Comparison of ENCODE assay signal across 34 cellular contexts in genomic region chr1:167061073-167061464, GRCh38. TPM values are rescaled to one million over a fixed set of nuclear protein-coding genes. Genes with fewer than 3 reads are reported as not detected.
"Had no signal": no experiment of that assay in that cellular context is flagged by ENCODE, and none has a peak within 500 bp of the region (broad histone marks: within the 10 kb centered on the region; RNA-seq: fewer than 3 reads in every experiment).

No MANE protein-coding gene starts in this region.

- ATAC-seq: naive thymus-derived CD8-positive, alpha-beta T cell; natural killer cell treated with Interleukin-12 subunit alpha and Interleukin-12 subunit beta and Interleukin-15 and Interleukin-18, amount 100 ng/mL, for 72 hours; psoas muscle; right cardiac atrium; sciatic nerve; stimulated activated memory B cell treated with anti-CD40 and anti-IgM and Interleukin-4, amounts not matched to agents 10 μg/mL and 1 μg/mL and 100 μg/mL, for 72 hours; stimulated activated naive CD8-positive, alpha-beta T cell treated with anti-CD3 and anti-CD28 coated beads, Interleukin-15, amount 100 ng/mL, for 72 hours; stimulated activated naive CD8-positive, alpha-beta T cell treated with anti-CD3 and anti-CD28 coated beads, Interleukin-15, Interleukin-2, amounts not matched to agents 100 U/mL and 50 U/mL, for 24 hours; upper lobe of right lung had no signal

- H3K9ac ChIP-seq: parathyroid adenoma had no signal

- H3K79me2 ChIP-seq: parathyroid adenoma had no signal

- H3K27me3 Mint-ChIP-seq: naive thymus-derived CD8-positive, alpha-beta T cell; natural killer cell treated with Interleukin-12 subunit alpha and Interleukin-12 subunit beta and Interleukin-15 and Interleukin-18, amount 100 ng/mL, for 72 hours; stimulated activated naive CD8-positive, alpha-beta T cell treated with anti-CD3 and anti-CD28 coated beads, Interleukin-15, amount 100 ng/mL, for 72 hours had no signal

- H3K4me3 Mint-ChIP-seq: naive thymus-derived CD8-positive, alpha-beta T cell; natural killer cell treated with Interleukin-12 subunit alpha and Interleukin-12 subunit beta and Interleukin-15 and Interleukin-18, amount 100 ng/mL, for 72 hours; nephron progenitor cell; neural crest cell; stimulated activated memory B cell treated with anti-CD40 and anti-IgM and Interleukin-4, amounts not matched to agents 10 μg/mL and 1 μg/mL and 100 μg/mL, for 72 hours; stimulated activated naive CD8-positive, alpha-beta T cell treated with anti-CD3 and anti-CD28 coated beads, Interleukin-15, amount 100 ng/mL, for 72 hours; type B pancreatic cell had no signal

- H3K36me3 Mint-ChIP-seq: naive thymus-derived CD8-positive, alpha-beta T cell; natural killer cell treated with Interleukin-12 subunit alpha and Interleukin-12 subunit beta and Interleukin-15 and Interleukin-18, amount 100 ng/mL, for 72 hours; stimulated activated memory B cell treated with anti-CD40 and anti-IgM and Interleukin-4, amounts not matched to agents 10 μg/mL and 1 μg/mL and 100 μg/mL, for 72 hours; type B pancreatic cell had no signal

- H3K36me3 ChIP-seq: neutrophil, ovary, spleen, suprapubic skin, tibial artery, transverse colon, upper lobe of right lung, uterus had no signal

- H3K4me1 Mint-ChIP-seq: nephron progenitor cell had no signal

- H3K4me2 ChIP-seq: smooth muscle cell had no signal

- H3K27ac ChIP-seq: neutrophil, ovary, parathyroid adenoma, psoas muscle, skin epidermis, spleen, suprapubic skin, testis, tibial artery, transverse colon, upper lobe of right lung, uterus had no signal

- DNase-seq: naive thymus-derived CD8-positive, alpha-beta T cell; nephron progenitor cell; nucleus accumbens; ovary; posterior cingulate gyrus; psoas muscle; right cardiac atrium; spleen; stimulated activated CD4-positive, alpha-beta T cell treated with anti-CD3 and anti-CD28 coated beads, Interleukin-12 subunit alpha, Interleukin-12 subunit beta, amount 100 ng/mL, for 4 hours; stimulated activated CD4-positive, alpha-beta T cell treated with anti-CD3 and anti-CD28 coated beads, Interleukin-1b, Interleukin-23, amount 100 ng/mL, for 48 hours; stimulated activated CD4-positive, alpha-beta T cell treated with anti-CD3 and anti-CD28 coated beads, Interleukin-4, amount 100 ng/mL, for 1 hour; stimulated activated CD4-positive, alpha-beta T cell treated with anti-CD3 and anti-CD28 coated beads, Interleukin-4, amount 100 ng/mL, for 4 hours; stimulated activated CD8-positive, alpha-beta memory T cell treated with anti-CD3 and anti-CD28 coated beads, Interleukin-4, amount 100 ng/mL, for 48 hours; stimulated activated naive CD4-positive, alpha-beta T cell; stimulated activated naive CD8-positive, alpha-beta T cell treated with anti-CD3 and anti-CD28 coated beads, Interleukin-15, amount 100 ng/mL, for 72 hours; stimulated activated naive CD8-positive, alpha-beta T cell treated with anti-CD3 and anti-CD28 coated beads, Interleukin-15, Interleukin-2, amounts not matched to agents 100 U/mL and 50 U/mL, for 24 hours; substantia nigra; testis; tibial artery; transverse colon; upper lobe of right lung; uterus had no signal

- H2AFZ ChIP-seq: parathyroid adenoma had no signal

- H3K9me3 Mint-ChIP-seq: naive thymus-derived CD8-positive, alpha-beta T cell; natural killer cell treated with Interleukin-12 subunit alpha and Interleukin-12 subunit beta and Interleukin-15 and Interleukin-18, amount 100 ng/mL, for 72 hours; nephron progenitor cell; neural crest cell; stimulated activated memory B cell treated with anti-CD40 and anti-IgM and Interleukin-4, amounts not matched to agents 10 μg/mL and 1 μg/mL and 100 μg/mL, for 72 hours; stimulated activated naive CD8-positive, alpha-beta T cell treated with anti-CD3 and anti-CD28 coated beads, Interleukin-15, amount 100 ng/mL, for 72 hours; type B pancreatic cell had no signal

- H3K27ac Mint-ChIP-seq: natural killer cell treated with Interleukin-12 subunit alpha and Interleukin-12 subunit beta and Interleukin-15 and Interleukin-18, amount 100 ng/mL, for 72 hours; nephron progenitor cell; progenitor cell of endocrine pancreas; stimulated activated memory B cell treated with anti-CD40 and anti-IgM and Interleukin-4, amounts not matched to agents 10 μg/mL and 1 μg/mL and 100 μg/mL, for 72 hours; stimulated activated naive CD8-positive, alpha-beta T cell treated with anti-CD3 and anti-CD28 coated beads, Interleukin-15, amount 100 ng/mL, for 72 hours; type B pancreatic cell had no signal

- H3K27me3 ChIP-seq: neutrophil, ovary, spleen, testis, transverse colon, uterus had no signal

- H3K4me3 ChIP-seq: ovary, psoas muscle, skin epidermis, smooth muscle cell, spleen, suprapubic skin, testis, tibial artery, transverse colon, upper lobe of right lung, uterus had no signal

- H3K9me3 ChIP-seq: neutrophil, ovary, psoas muscle, spleen, suprapubic skin, testis, tibial artery, transverse colon, upper lobe of right lung, uterus had no signal

- H3K4me1 ChIP-seq: parathyroid adenoma, testis, upper lobe of right lung, uterus had no signal

RNA-seq across cellular contexts. Expression of gene GPA33, which starts 29.1 kb away (rescaled TPM):
- total RNA-seq: natural killer cell treated with Interleukin-12 subunit alpha and Interleukin-12 subunit beta and Interleukin-15 and Interleukin-18, amount 100 ng/mL, for 72 hours; neural crest cell; progenitor cell of endocrine pancreas; sciatic nerve; smooth muscle cell; urinary bladder had no signal
- polyA plus RNA-seq: smooth muscle cell had no signal

RNA-seq across cellular contexts. Expression of gene STYXL2, which starts 32.8 kb away (rescaled TPM):
- total RNA-seq: naive thymus-derived CD8-positive, alpha-beta T cell; natural killer cell treated with Interleukin-12 subunit alpha and Interleukin-12 subunit beta and Interleukin-15 and Interleukin-18, amount 100 ng/mL, for 72 hours; progenitor cell of endocrine pancreas; spleen had no signal
- polyA plus RNA-seq: naive thymus-derived CD8-positive, alpha-beta T cell; spleen; urinary bladder had no signal
